ENCODE assay signal across 8 cellular contexts in genomic region chr7:2758673-2759603, GRCh38.
DNase-seq lines count a peak whose midpoint lies in the region; ATAC-seq and TF ChIP-seq lines count a peak whose summit lies in the region.

No MANE protein-coding gene starts in this region.

- H3K36me3 ChIP-seq in SJSA1 (peaks cover 43% of the 10 kb centered on the region), fibroblast of lung (ENCODE audit: control insufficient read depth, insufficient read depth, low read length) (no peaks in the 10 kb centered on the region)

- H3K9me3 Mint-ChIP-seq in stimulated activated naive B cell treated with anti-CD40 and anti-IgM and Interleukin-4, amounts not matched to agents 10 μg/mL and 1 μg/mL and 100 μg/mL, for 72 hours: peaks cover 3 to 4% of the 10 kb centered on the region in 2 donors

- peak overlapping the region; percentile 36 for H3K9ac ChIP-seq in fibroblast of lung (ENCODE audit: insufficient read depth, low read length)

- H3K4me3 ChIP-seq in SJSA1 (no peak overlapping the region), fibroblast of lung (replicated peaks in 1 of 4; ENCODE audit: control extremely low read depth in 1 of 4, insufficient read depth in 1 of 4, low read depth in 3 of 4, low read length in 4 of 4) (peak overlapping the region; percentile 8 to 42 (median 21))

- peak overlapping the region; percentile 82 for H3K4me2 ChIP-seq in fibroblast of lung (ENCODE audit: extremely low read depth, insufficient read depth, low read length)

- peak overlapping the region; percentile 95 for H3K27ac Mint-ChIP-seq in stimulated activated naive B cell treated with anti-CD40 and anti-IgM and Interleukin-4, amounts not matched to agents 10 μg/mL and 1 μg/mL and 100 μg/mL, for 72 hours

- peaks cover 71% of the 10 kb centered on the region for H3K4me1 ChIP-seq in SJSA1 (replicated peaks)
- peaks cover 58% of the 10 kb centered on the region for H3K4me1 ChIP-seq in fibroblast of lung (ENCODE audit: control insufficient read depth, extremely low read depth, insufficient read depth, low read length)

- H4K20me1 ChIP-seq in fibroblast of lung (ENCODE audit: control insufficient read depth, extremely low read depth, insufficient read depth, low read length): no peaks in the 10 kb centered on the region

- H3K79me2 ChIP-seq in fibroblast of lung (ENCODE audit: control insufficient read depth, insufficient read depth, low read length): peaks cover 52% of the 10 kb centered on the region

- H3K27ac ChIP-seq in SJSA1 (peak overlapping the region; percentile 90), fibroblast of lung (ENCODE audit: insufficient read depth, low read length) (peak overlapping the region; percentile 96)

- H3K27me3 ChIP-seq in SJSA1 (replicated peaks): no peaks in the 10 kb centered on the region
- no peaks in the 10 kb centered on the region for H3K27me3 ChIP-seq in fibroblast of lung (ENCODE audit: control insufficient read depth, insufficient read depth, low read length)

- TF ChIP-seq CTCF in fibroblast of lung (conservative IDR thresholded peaks at IDR 0.05 in 1 of 2, IDR thresholded peaks at IDR 0.05 in 1 of 2; ENCODE audit: low read depth in 1 of 2, low read length in 2 of 2): no peak

- peaks cover 57 to 80% of the 10 kb centered on the region in 2 donors for H3K36me3 Mint-ChIP-seq in stimulated activated naive B cell treated with anti-CD40 and anti-IgM and Interleukin-4, amounts not matched to agents 10 μg/mL and 1 μg/mL and 100 μg/mL, for 72 hours

- H3K9me3 ChIP-seq in SJSA1 (replicated peaks) (no peaks in the 10 kb centered on the region), fibroblast of lung (ENCODE audit: control insufficient read depth, insufficient read depth, low read depth, low read length) (no peaks in the 10 kb centered on the region)

- H3K4me1 Mint-ChIP-seq in stimulated activated naive B cell treated with anti-CD40 and anti-IgM and Interleukin-4, amounts not matched to agents 10 μg/mL and 1 μg/mL and 100 μg/mL, for 72 hours: peaks cover 45 to 67% of the 10 kb centered on the region in 2 donors

- ATAC-seq in GM21381 (IDR thresholded peaks at IDR 0.05; ENCODE audit: unreplicated experiment) (peak; percentile 7), HG02759 (IDR thresholded peaks at IDR 0.05; ENCODE audit: unreplicated experiment) (no peak), GM21619 (IDR thresholded peaks at IDR 0.05; ENCODE audit: unreplicated experiment) (no peak), GM19328 (IDR thresholded peaks at IDR 0.05; ENCODE audit: unreplicated experiment) (no peak)
- ATAC-seq in stimulated activated naive B cell treated with anti-CD40 and anti-IgM and Interleukin-4, amounts not matched to agents 10 μg/mL and 1 μg/mL and 100 μg/mL, for 72 hours (replicated peaks): no peak

- H3K4me3 Mint-ChIP-seq in stimulated activated naive B cell treated with anti-CD40 and anti-IgM and Interleukin-4, amounts not matched to agents 10 μg/mL and 1 μg/mL and 100 μg/mL, for 72 hours: peak overlapping the region; percentile 53 to 66

- H3K27me3 Mint-ChIP-seq in stimulated activated naive B cell treated with anti-CD40 and anti-IgM and Interleukin-4, amounts not matched to agents 10 μg/mL and 1 μg/mL and 100 μg/mL, for 72 hours: no peaks in the 10 kb centered on the region

- DNase-seq in SJSA1 (ENCODE audit: low read depth in 1 of 2, low spot score in 2 of 2) (no peak), fibroblast of lung (ENCODE audit: low read depth in 2 of 2) (no peak), OCI-M2 (lab: John Stamatoyannopoulos, UW; ENCODE audit: unreplicated experiment) (no peak)
- no peak for DNase-seq in stimulated activated naive B cell treated with anti-CD40 and anti-IgM and Interleukin-4, amounts not matched to agents 10 μg/mL and 1 μg/mL and 100 μg/mL, for 72 hours

- H2AFZ ChIP-seq in fibroblast of lung (ENCODE audit: low read length): no peak overlapping the region
